Comparison of ENCODE assay signal across 8 cellular contexts in the genomic region with DNA sequence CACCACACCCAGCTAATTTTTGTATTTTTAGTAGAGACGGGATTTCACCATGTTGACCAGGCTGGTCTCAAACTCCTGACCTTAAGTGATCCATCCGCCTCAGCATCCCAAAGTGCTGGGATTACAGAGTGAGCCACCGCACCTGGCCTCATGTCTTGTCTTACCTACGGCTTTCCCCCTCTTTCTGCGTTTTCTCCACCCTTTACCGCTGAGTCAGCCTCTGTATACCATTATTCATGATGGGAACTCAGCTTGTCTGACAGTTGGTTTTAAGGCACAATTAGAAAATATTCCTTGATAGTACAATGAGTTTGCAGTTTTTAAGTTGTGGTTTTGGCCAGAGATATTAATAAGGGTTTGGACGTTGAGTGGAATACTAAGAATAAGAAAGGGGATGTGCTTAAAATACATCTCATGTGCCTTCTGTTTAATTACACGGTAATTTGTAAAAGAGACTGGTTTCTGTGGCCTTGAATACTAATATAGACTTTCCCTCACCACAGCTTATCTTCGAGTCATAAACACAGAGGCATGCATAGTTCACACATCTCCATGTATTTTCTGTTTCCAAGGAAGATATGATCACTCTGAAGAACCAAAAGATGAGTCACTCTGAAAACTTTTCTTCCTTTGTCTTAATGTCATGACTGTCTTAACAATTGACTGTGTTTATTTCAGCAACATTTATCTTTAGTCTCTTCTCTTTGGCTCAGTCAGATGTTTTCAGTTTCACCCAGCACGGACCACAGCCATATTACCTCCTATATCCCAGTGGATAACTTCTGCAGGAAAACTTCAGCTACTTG. TPM values are rescaled to one million over a fixed set of nuclear protein-coding genes. Genes with fewer than 3 reads are reported as not detected.
A peak's percentile ranks its signal among the peaks of the same experiment; 100 is the strongest.
DNase-seq lines count a peak whose midpoint lies in the region; ATAC-seq and TF ChIP-seq lines count a peak whose summit lies in the region.

No MANE protein-coding gene starts in this region.

- H3K4me3 ChIP-seq in fibroblast of the aortic adventitia (ENCODE audit: low read depth, low read length): no peak overlapping the region

- no peaks in the 10 kb centered on the region for H3K9me3 ChIP-seq in T-helper 17 cell (ENCODE audit: control insufficient read depth, low read length, poor library complexity, severe bottlenecking)

- no peak for TF ChIP-seq CTCF in fibroblast of the aortic adventitia (IDR thresholded peaks at IDR 0.05; ENCODE audit: insufficient read depth, low read length)

- H3K4me3 Mint-ChIP-seq in T-helper 17 cell: peak overlapping the region; percentile 61

- no peaks in the 10 kb centered on the region for H3K36me3 Mint-ChIP-seq in T-helper 17 cell (ENCODE audit: low read depth)

- ATAC-seq in T-helper 17 cell: no peak
- ATAC-seq in GM18520 (IDR thresholded peaks at IDR 0.05; ENCODE audit: unreplicated experiment): no peak
- ATAC-seq in HG03108 (IDR thresholded peaks at IDR 0.05; ENCODE audit: unreplicated experiment): no peak
- ATAC-seq in GM19395 (IDR thresholded peaks at IDR 0.05; ENCODE audit: unreplicated experiment): no peak

- H3K27me3 Mint-ChIP-seq in T-helper 17 cell: no peaks in the 10 kb centered on the region

- peak overlapping the region; percentile 99 for H3K27ac Mint-ChIP-seq in T-helper 17 cell

- H3K4me1 Mint-ChIP-seq in T-helper 17 cell: peaks cover 43% of the 10 kb centered on the region

- DNase-seq in stimulated activated CD4-positive, alpha-beta T cell treated with anti-CD3 and anti-CD28 coated beads, Interleukin-4, amount 100 ng/mL, for 24 hours: peak; percentile 36
- no peak for DNase-seq in stimulated activated CD4-positive, alpha-beta T cell treated with anti-CD3 and anti-CD28 coated beads, Interleukin-4, amount 100 ng/mL, for 4 hours
- DNase-seq in T-helper 17 cell: no peak
- peak; percentile 90 for DNase-seq in fibroblast of the aortic adventitia (ENCODE audit: low read depth)
- DNase-seq in nucleus accumbens (lab: John Stamatoyannopoulos, UW): no peak

RNA-seq across cellular contexts. Expression of a gene that starts 54.3 kb away (rescaled TPM):
- total RNA-seq in T-helper 17 cell: 10 to 100 TPM; 72.9 to 82.0 TPM
- total RNA-seq in fibroblast of the aortic adventitia (ENCODE audit: low replicate concordance): 2.5 and 25.7 TPM in 2 replicates

Comparison
In these comparisons a context has a peak if more than half of its experiments do, and no peak if none do; other contexts are left out.
1. DNase-seq: peak in stimulated activated CD4-positive, alpha-beta T cell treated with anti-CD3 and anti-CD28 coated beads, Interleukin-4, amount 100 ng/mL, for 24 hours (single experiment) and fibroblast of the aortic adventitia (single experiment); none in stimulated activated CD4-positive, alpha-beta T cell treated with anti-CD3 and anti-CD28 coated beads, Interleukin-4, amount 100 ng/mL, for 4 hours (0 of 2), T-helper 17 cell (0 of 3) and nucleus accumbens (0 of 56).